Comparison of ENCODE assay signal across 8 cellular contexts in the genomic region with DNA sequence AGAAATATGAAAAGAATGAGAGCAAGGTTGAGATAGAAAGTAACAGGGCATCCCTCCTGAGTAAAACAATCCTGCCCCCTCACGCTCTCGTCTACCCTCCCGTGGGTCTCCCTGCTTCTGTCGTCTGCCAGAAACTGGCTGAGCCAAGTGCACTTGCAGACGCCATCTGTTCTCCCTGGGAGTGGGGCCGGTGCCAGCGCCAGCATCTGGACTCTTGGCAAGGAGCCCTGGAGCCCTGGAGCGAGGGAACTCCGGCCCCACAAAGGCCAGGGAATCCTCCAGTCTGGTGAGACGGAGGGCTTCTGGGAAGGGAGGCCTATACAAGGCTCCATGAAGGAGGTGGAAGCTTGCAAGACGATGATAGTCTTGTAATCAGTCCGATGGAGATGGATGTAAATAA. TPM values are rescaled to one million over a fixed set of nuclear protein-coding genes. Genes with fewer than 3 reads are reported as not detected.
DNase-seq lines count a peak whose midpoint lies in the region; ATAC-seq and TF ChIP-seq lines count a peak whose summit lies in the region.

No MANE protein-coding gene starts in this region.

- no peaks in the 10 kb centered on the region for H3K9me3 Mint-ChIP-seq in T-cell

- no peak overlapping the region for H3K4me3 Mint-ChIP-seq in T-cell

- intact Hi-C loops in breast epithelium (cut with DNase I; ENCODE audit: low total_unique reads) = no loop called here
- intact Hi-C loops in lower lobe of right lung (cut with DNase I) = no loop called here

- H3K36me3 ChIP-seq in breast epithelium (no peaks in the 10 kb centered on the region), lower lobe of right lung (no peaks in the 10 kb centered on the region)

- H3K4me1 Mint-ChIP-seq in T-cell = peaks cover 14 to 21% (median 19%) of the 10 kb centered on the region in 3 donors

- H3K9me3 ChIP-seq in breast epithelium (no peaks in the 10 kb centered on the region), lower lobe of right lung (no peaks in the 10 kb centered on the region)

- H3K27me3 ChIP-seq in breast epithelium (no peaks in the 10 kb centered on the region), lower lobe of right lung (ENCODE audit: low read depth) (no peaks in the 10 kb centered on the region)

- POLR2A ChIA-PET in AG04449 (lab: Yijun Ruan, JAX) (no interaction called here), T-cell (lab: Charles Lee) (no interaction called here)

- no peak for TF ChIP-seq POLR2A in breast epithelium (IDR thresholded peaks at IDR 0.05)

- no peaks in the 10 kb centered on the region for H3K27me3 Mint-ChIP-seq in T-cell

- H3K27ac Mint-ChIP-seq in T-cell = no peak overlapping the region

- no peaks in the 10 kb centered on the region for H3K36me3 Mint-ChIP-seq in T-cell

- ATAC-seq in lower lobe of right lung (peak; percentile 41), HG03439 (IDR thresholded peaks at IDR 0.05; ENCODE audit: unreplicated experiment) (no peak), GM21526 (IDR thresholded peaks at IDR 0.05; ENCODE audit: low FRiP score, unreplicated experiment) (no peak), T-cell (replicated peaks in 1 of 4) (no peak)

- no peak overlapping the region for H3K4me3 ChIP-seq in AG04449 (ENCODE audit: low read depth, low read length)
- peak overlapping the region in 1 of 3 donors; percentile 2 for H3K4me3 ChIP-seq in breast epithelium
- H3K4me3 ChIP-seq in lower lobe of right lung = no peak overlapping the region

- TF ChIP-seq CTCF in AG04449 (IDR thresholded peaks at IDR 0.05; ENCODE audit: insufficient read depth, low read length, missing control alignments) (no peak), breast epithelium (IDR thresholded peaks at IDR 0.05) (no peak), lower lobe of right lung (IDR thresholded peaks at IDR 0.05) (no peak)

- DNase-seq in AG04449 (ENCODE audit: low read depth, low spot score) = peak; percentile 59
- DNase-seq in NCI-H2029 treated with DMSO at 0.1 percent for 48 hours (lab: John Stamatoyannopoulos, UW) = peak; percentile 88
- DNase-seq in breast epithelium (ENCODE audit: low spot score in 2 of 2) = peak in 1 of 2 donors; percentile 89
- DNase-seq in lower lobe of right lung = peak; percentile 75
- DNase-seq in OCI-M1 (lab: John Stamatoyannopoulos, UW) = no peak
- DNase-seq in T-cell = no peak

- H3K4me1 ChIP-seq in breast epithelium (peaks cover 8 to 14% of the 10 kb centered on the region in 2 donors), lower lobe of right lung (peaks cover 23% of the 10 kb centered on the region)

- H3K27ac ChIP-seq in breast epithelium = peak overlapping the region; percentile 4 to 19
- no peak overlapping the region for H3K27ac ChIP-seq in lower lobe of right lung

- CTCF ChIA-PET in AG04449 (lab: Yijun Ruan, JAX) = no interaction called here
- CTCF ChIA-PET in T-cell (lab: Charles Lee) = no interaction called here

RNA-seq across cellular contexts. Expression of a gene that starts 2.3 kb away (rescaled TPM):
- total RNA-seq in breast epithelium = 10 to 100 TPM; 15.7 to 29.2 (median 17.0) TPM
- total RNA-seq in lower lobe of right lung = 29.8 TPM
- 10 to 100 TPM in 3 of 5 donors, 1 to 10 TPM in 2; 9.9 to 14.7 (median 13.2) TPM for total RNA-seq in T-cell

RNA-seq across cellular contexts. Expression of a gene that starts 10.0 kb away (rescaled TPM):
- 1 to 10 TPM; 4.0 to 7.3 (median 4.3) TPM for total RNA-seq in breast epithelium
- 8.2 TPM for total RNA-seq in lower lobe of right lung
- total RNA-seq in T-cell = 10 to 100 TPM; 15.3 to 27.9 (median 16.4) TPM

RNA-seq across cellular contexts. Expression of a gene that starts 20.3 kb away (rescaled TPM):
- total RNA-seq in breast epithelium (10 to 100 TPM; 12.0 to 21.4 (median 13.4) TPM), lower lobe of right lung (114 TPM), T-cell (100 to 1,000 TPM; 170 to 412 (median 206) TPM)

RNA-seq across cellular contexts. Expression of a gene that starts 23.2 kb away (rescaled TPM):
- 10 to 100 TPM; 18.2 to 20.6 (median 18.7) TPM for total RNA-seq in breast epithelium
- 13.2 TPM for total RNA-seq in lower lobe of right lung
- total RNA-seq in T-cell = 10 to 100 TPM; 12.4 to 32.8 (median 27.1) TPM

RNA-seq across cellular contexts. Expression of a gene that starts 23.6 kb away (rescaled TPM):
- 10 to 100 TPM; 40.3 to 54.6 (median 53.1) TPM for total RNA-seq in breast epithelium
- 13.4 TPM for total RNA-seq in lower lobe of right lung
- 10 to 100 TPM; 13.0 to 28.6 (median 27.0) TPM for total RNA-seq in T-cell

Comparison
In these comparisons a context has a peak if more than half of its experiments do, and no peak if none do; other contexts are left out.
1. DNase-seq: peak in AG04449 (single experiment), NCI-H2029 treated with DMSO at 0.1 percent for 48 hours (single experiment) and lower lobe of right lung (single experiment); none in OCI-M1 (single experiment) and T-cell (0 of 34).
2. ATAC-seq: peak in lower lobe of right lung (2 of 2); none in HG03439 (single experiment), GM21526 (single experiment) and T-cell (0 of 4).